In genomic region chr11:57484141-57484710, GRCh38 we compare ENCODE assay signal across 11 cellular contexts. TPM values are rescaled to one million over a fixed set of nuclear protein-coding genes. Genes with fewer than 3 reads are reported as not detected.
DNase-seq lines count a peak whose midpoint lies in the region; ATAC-seq and TF ChIP-seq lines count a peak whose summit lies in the region.
"Had no signal": no experiment of that assay in that cellular context is flagged by ENCODE, and none has a peak within 500 bp of the region (broad histone marks: within the 10 kb centered on the region; RNA-seq: fewer than 3 reads in every experiment).

No MANE protein-coding gene starts in this region.

- H3K27me3 Mint-ChIP-seq in memory B cell, result peaks cover 10% of the 10 kb centered on the region

- no peak overlapping the region for H3K4me3 ChIP-seq in tibial nerve

- 68 to 80% methylated on average over 7 of the region's 7 CpGs for WGBS in tibial nerve, 2 donors

- H3K9me3 Mint-ChIP-seq in memory B cell, result no peaks in the 10 kb centered on the region
- H3K9me3 Mint-ChIP-seq: T-helper 2 cell treated with Interferon-gamma antibody and Interleukin-4, amounts not matched to agents 5 μg/mL and 100 μg/mL, for 36 hours had no signal

- peaks cover 0 to 27% (median 13%) of the 10 kb centered on the region in 4 donors for H3K4me1 ChIP-seq in tibial nerve

- no peak for TF ChIP-seq EP300 in tibial nerve (IDR thresholded peaks at IDR 0.05)

- no peaks in the 10 kb centered on the region for H3K9me3 ChIP-seq in tibial nerve

- peak; percentile 72 for ATAC-seq in GM18868 (IDR thresholded peaks at IDR 0.05; ENCODE audit: unreplicated experiment)
- peak; percentile 66 for ATAC-seq in HG02759 (IDR thresholded peaks at IDR 0.05; ENCODE audit: unreplicated experiment)
- ATAC-seq in memory B cell (ENCODE audit: low read depth), result peak; percentile 85
- ATAC-seq in left cardiac atrium, result no peak

- no peak overlapping the region for H3K27ac Mint-ChIP-seq in memory B cell
- H3K27ac Mint-ChIP-seq: T-helper 2 cell treated with Interferon-gamma antibody and Interleukin-4, amounts not matched to agents 5 μg/mL and 100 μg/mL, for 36 hours had no signal

- DNase-seq in M059J (ENCODE audit: low read depth) (peak; percentile 26), memory B cell (ENCODE audit: low spot score in 2 of 2) (peak; percentile 39 to 49), left cardiac atrium (no peak), tibial nerve (ENCODE audit: low spot score in 2 of 2) (no peak), NCI-H1436 treated with DMSO at 0.1 percent for 48 hours (lab: John Stamatoyannopoulos, UW) (no peak)
- DNase-seq in activated CD4-positive, alpha-beta T cell treated with anti-CD3 and anti-CD28 coated beads, Interleukin-2, amount 50 U/mL, for 4 hours, result no peak
- DNase-seq: NCI-H2081 treated with DMSO at 0.1 percent for 48 hours had no signal

- peaks cover 33% of the 10 kb centered on the region for H3K4me1 Mint-ChIP-seq in memory B cell

- peaks cover 0 to 54% (median 0%) of the 10 kb centered on the region in 3 donors for H3K36me3 ChIP-seq in tibial nerve

- TF ChIP-seq CTCF in tibial nerve (IDR thresholded peaks at IDR 0.05), result no peak

- intact Hi-C loops in left cardiac atrium (cut with DNase I), result loop anchor here in 1 of 2 donors (5.0 kb wide), 1 partner anchor 137 kb away; no protein-coding TSS in a partner anchor

- no peak for TF ChIP-seq POLR2A in tibial nerve (IDR thresholded peaks at IDR 0.05)

- H3K4me3 Mint-ChIP-seq in memory B cell, result peak overlapping the region; percentile 52
- H3K4me3 Mint-ChIP-seq: T-helper 2 cell treated with Interferon-gamma antibody and Interleukin-4, amounts not matched to agents 5 μg/mL and 100 μg/mL, for 36 hours had no signal

- H3K27me3 ChIP-seq in tibial nerve, result peaks cover 0 to 48% of the 10 kb centered on the region in 2 donors

- H3K36me3 Mint-ChIP-seq in memory B cell, result peaks cover 2% of the 10 kb centered on the region

- no peak overlapping the region for H3K27ac ChIP-seq in tibial nerve

RNA-seq across cellular contexts. Expression of gene RTN4RL2, which starts 23.9 kb away (rescaled TPM):
- total RNA-seq in M059J (2014; rRNA removed; shearing (Covaris generic)), result 0.34 and 0.96 TPM in 2 replicates
- total RNA-seq in left cardiac atrium (1 to 10 TPM; 1.9 to 2.4 TPM), tibial nerve (1 to 10 TPM in 1 of 4 donors, under 1 TPM in 2, not detected in 1; 0.20 to 1.5 (median 0.42) TPM)

RNA-seq across cellular contexts. Expression of gene SLC43A1, which starts 31.3 kb away (rescaled TPM):
- 4.8 and 6.9 TPM in 2 replicates for total RNA-seq in M059J (2014; rRNA removed; shearing (Covaris generic))
- total RNA-seq in left cardiac atrium (1 to 10 TPM; 5.8 to 7.2 TPM), tibial nerve (10 to 100 TPM; 35.8 to 47.3 (median 42.4) TPM)

RNA-seq across cellular contexts. Expression of gene TIMM10, which starts 46.3 kb away (rescaled TPM):
- total RNA-seq in M059J (2014; rRNA removed; shearing (Covaris generic)), result 44.6 and 47.9 TPM in 2 replicates
- total RNA-seq in left cardiac atrium (10 to 100 TPM; 58.0 to 58.9 TPM), tibial nerve (10 to 100 TPM; 20.2 to 51.6 (median 40.1) TPM)

RNA-seq across cellular contexts. Expression of gene SMTNL1, which starts 53.2 kb away (rescaled TPM):
- not detected in 2 replicates for total RNA-seq in M059J (2014; rRNA removed; shearing (Covaris generic))
- total RNA-seq in left cardiac atrium, result not detected
- not detected for total RNA-seq in tibial nerve
- total RNA-seq: Daoy had no signal

RNA-seq across cellular contexts. Expression of gene SLC43A3, which starts 57.3 kb away (rescaled TPM):
- 77.4 and 95.1 TPM in 2 replicates for total RNA-seq in M059J (2014; rRNA removed; shearing (Covaris generic))
- total RNA-seq in left cardiac atrium (10 to 100 TPM; 39.3 to 46.7 TPM), tibial nerve (100 to 1,000 TPM in 2 of 4 donors, 10 to 100 TPM in 2; 42.2 to 110 (median 94.7) TPM)

Comparison
In these comparisons a context has a peak if more than half of its experiments do, and no peak if none do; other contexts are left out.
1. ATAC-seq: peak in GM18868 (single experiment), HG02759 (single experiment) and memory B cell (single experiment); none in left cardiac atrium (0 of 2).
2. DNase-seq: peak in M059J (single experiment) and memory B cell (2 of 2); none in left cardiac atrium (single experiment), tibial nerve (0 of 2), NCI-H1436 treated with DMSO at 0.1 percent for 48 hours (single experiment) and activated CD4-positive, alpha-beta T cell treated with anti-CD3 and anti-CD28 coated beads, Interleukin-2, amount 50 U/mL, for 4 hours (0 of 2).